Comparison of ENCODE assay signal across 9 cellular contexts in genomic region chr4:70544279-70544870, GRCh38. TPM values are rescaled to one million over a fixed set of nuclear protein-coding genes. Genes with fewer than 3 reads are reported as not detected.
DNase-seq lines count a peak whose midpoint lies in the region; ATAC-seq and TF ChIP-seq lines count a peak whose summit lies in the region.
"Had no signal": no experiment of that assay in that cellular context is flagged by ENCODE, and none has a peak within 500 bp of the region (broad histone marks: within the 10 kb centered on the region; RNA-seq: fewer than 3 reads in every experiment).

No MANE protein-coding gene starts in this region.

- H3K9me3 ChIP-seq in CD4-positive, alpha-beta memory T cell (ENCODE audit: control insufficient read depth in 1 of 2, low read length in 2 of 2): no peaks in the 10 kb centered on the region

- H3K4me1 ChIP-seq in CD4-positive, alpha-beta memory T cell (ENCODE audit: insufficient read depth, low read length): no peaks in the 10 kb centered on the region

- POLR2A ChIA-PET in CD4-positive, alpha-beta memory T cell (lab: Charles Lee; ENCODE audit: partially characterized antibody): no interaction called here

- peak; percentile 70 for TF ChIP-seq CTCF in foreskin fibroblast (IDR thresholded peaks at IDR 0.05; ENCODE audit: low read depth, low read length)

- no peaks in the 10 kb centered on the region for H3K36me3 Mint-ChIP-seq in activated naive CD8-positive, alpha-beta T cell treated with anti-CD3 and anti-CD28 coated beads, Interleukin-2, amount 50 U/mL, for 24 hours (ENCODE audit: low read depth)
- no peaks in the 10 kb centered on the region for H3K36me3 Mint-ChIP-seq in CD4-positive, alpha-beta memory T cell

- peak; percentile 47 for DNase-seq in D341Med (ENCODE audit: low spot score)
- peak; percentile 3 for DNase-seq in NCI-H460 (ENCODE audit: extremely low read depth, low read depth)
- DNase-seq in foreskin fibroblast: peak in 1 of 2 donors; percentile 2
- no peak for DNase-seq in activated effector memory CD4-positive, alpha-beta T cell treated with anti-CD3 and anti-CD28 coated beads, Interleukin-2, amount 50 U/mL, for 16 hours
- DNase-seq in activated naive CD8-positive, alpha-beta T cell treated with anti-CD3 and anti-CD28 coated beads, Interleukin-2, amount 50 U/mL, for 24 hours: no peak
- no peak for DNase-seq in CD4-positive, alpha-beta memory T cell
- DNase-seq in activated gamma-delta T cell (lab: John Stamatoyannopoulos, UW): no peak

- no peak overlapping the region for H3K4me3 Mint-ChIP-seq in activated naive CD8-positive, alpha-beta T cell treated with anti-CD3 and anti-CD28 coated beads, Interleukin-2, amount 50 U/mL, for 24 hours
- H3K4me3 Mint-ChIP-seq in CD4-positive, alpha-beta memory T cell: no peak overlapping the region

- peaks cover 10% of the 10 kb centered on the region for H3K27me3 Mint-ChIP-seq in activated naive CD8-positive, alpha-beta T cell treated with anti-CD3 and anti-CD28 coated beads, Interleukin-2, amount 50 U/mL, for 24 hours
- peaks cover 5 to 13% of the 10 kb centered on the region in 2 donors for H3K27me3 Mint-ChIP-seq in CD4-positive, alpha-beta memory T cell

- no peaks in the 10 kb centered on the region for H3K9me3 Mint-ChIP-seq in activated naive CD8-positive, alpha-beta T cell treated with anti-CD3 and anti-CD28 coated beads, Interleukin-2, amount 50 U/mL, for 24 hours
- no peaks in the 10 kb centered on the region for H3K9me3 Mint-ChIP-seq in CD4-positive, alpha-beta memory T cell

- H3K36me3 ChIP-seq in CD4-positive, alpha-beta memory T cell (ENCODE audit: insufficient read depth, low read length): no peaks in the 10 kb centered on the region

- no peak overlapping the region for H3K27ac Mint-ChIP-seq in activated naive CD8-positive, alpha-beta T cell treated with anti-CD3 and anti-CD28 coated beads, Interleukin-2, amount 50 U/mL, for 24 hours
- H3K27ac Mint-ChIP-seq in CD4-positive, alpha-beta memory T cell: no peak overlapping the region

- peak; percentile 78 for ATAC-seq in GM21528 (IDR thresholded peaks at IDR 0.05; ENCODE audit: low FRiP score, unreplicated experiment)
- no peak for ATAC-seq in activated naive CD8-positive, alpha-beta T cell treated with anti-CD3 and anti-CD28 coated beads, Interleukin-2, amount 50 U/mL, for 24 hours

- H3K4me1 Mint-ChIP-seq in activated naive CD8-positive, alpha-beta T cell treated with anti-CD3 and anti-CD28 coated beads, Interleukin-2, amount 50 U/mL, for 24 hours: no peaks in the 10 kb centered on the region
- H3K4me1 Mint-ChIP-seq in CD4-positive, alpha-beta memory T cell: no peaks in the 10 kb centered on the region

- H3K27me3 ChIP-seq in CD4-positive, alpha-beta memory T cell (ENCODE audit: insufficient read depth, low read length): no peaks in the 10 kb centered on the region

- CTCF ChIA-PET in CD4-positive, alpha-beta memory T cell (lab: Charles Lee; ENCODE audit: partially characterized antibody): no interaction called here

- no peak overlapping the region for H3K27ac ChIP-seq in CD4-positive, alpha-beta memory T cell (ENCODE audit: low read depth, low read length)

- intact Hi-C loops in CD4-positive, alpha-beta memory T cell (cut with micrococcal nuclease): no loop called here

- H3K4me3 ChIP-seq in foreskin fibroblast (ENCODE audit: low read depth in 1 of 2, low read length in 2 of 2): no peak overlapping the region
- no peak overlapping the region for H3K4me3 ChIP-seq in CD4-positive, alpha-beta memory T cell (ENCODE audit: low read length in 2 of 2)

RNA-seq across cellular contexts. Expression of gene AMTN, which starts 26.0 kb away (rescaled TPM):
- not detected in 2 replicates for total RNA-seq in NCI-H460 (2014; rRNA removed; shearing (Covaris generic))
- not detected in 2 replicates for polyA plus RNA-seq in NCI-H460 (2014; cell fraction: nucleus; rRNA removed)
- total RNA-seq in CD4-positive, alpha-beta memory T cell: not detected
- polyA plus RNA-seq in CD4-positive, alpha-beta memory T cell: not detected
- total RNA-seq: urinary bladder had no signal
- polyA plus RNA-seq: urinary bladder had no signal

RNA-seq across cellular contexts. Expression of gene AMBN, which starts 47.7 kb away (rescaled TPM):
- total RNA-seq in NCI-H460 (2014; rRNA removed; shearing (Covaris generic)): not detected in 2 replicates
- not detected in 2 replicates for polyA plus RNA-seq in NCI-H460 (2014; cell fraction: nucleus; rRNA removed)
- not detected for total RNA-seq in CD4-positive, alpha-beta memory T cell
- polyA plus RNA-seq in CD4-positive, alpha-beta memory T cell: not detected
- total RNA-seq: urinary bladder had no signal
- polyA plus RNA-seq: urinary bladder had no signal

Comparison
In these comparisons a context has a peak if more than half of its experiments do, and no peak if none do; other contexts are left out.
1. DNase-seq: peak in D341Med (single experiment) and NCI-H460 (single experiment); none in activated effector memory CD4-positive, alpha-beta T cell treated with anti-CD3 and anti-CD28 coated beads, Interleukin-2, amount 50 U/mL, for 16 hours (single experiment), activated naive CD8-positive, alpha-beta T cell treated with anti-CD3 and anti-CD28 coated beads, Interleukin-2, amount 50 U/mL, for 24 hours (single experiment), CD4-positive, alpha-beta memory T cell (0 of 5) and activated gamma-delta T cell (single experiment).